ENCODE assay signal across 9 cellular contexts in the genomic region with DNA sequence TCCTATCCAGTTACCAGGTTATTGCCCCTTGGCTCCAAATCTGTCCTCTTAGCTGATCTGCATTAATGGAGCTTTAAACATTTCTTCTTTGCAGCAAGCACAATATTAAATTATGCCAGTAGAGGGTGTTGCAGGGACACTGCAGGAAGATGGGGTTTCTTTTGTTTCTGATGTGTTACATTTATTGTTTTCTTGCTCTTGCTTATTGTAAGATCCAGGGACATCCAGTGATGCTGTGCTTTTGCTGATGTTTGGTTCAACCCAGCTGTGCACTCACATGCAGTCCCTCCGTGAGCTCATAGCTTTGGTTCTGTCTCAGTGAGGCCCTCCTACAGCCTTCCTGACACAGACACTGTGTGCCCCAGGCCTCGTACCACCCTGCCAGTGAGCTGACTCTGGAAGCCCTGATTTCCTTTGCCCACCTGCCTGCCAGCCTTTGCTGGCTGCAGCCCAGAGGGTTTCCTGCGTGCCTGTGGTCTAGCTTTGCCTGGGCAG.
A peak's percentile ranks its signal among the peaks of the same experiment; 100 is the strongest.
DNase-seq lines count a peak whose midpoint lies in the region; ATAC-seq and TF ChIP-seq lines count a peak whose summit lies in the region.
"Had no signal": no experiment of that assay in that cellular context is flagged by ENCODE, and none has a peak within 500 bp of the region (broad histone marks: within the 10 kb centered on the region; RNA-seq: fewer than 3 reads in every experiment).

No MANE protein-coding gene starts in this region.

- peak; percentile 89 for TF ChIP-seq CTCF in IMR-90 (conservative IDR thresholded peaks at IDR 0.05; ENCODE audit: low read depth, low read length)
- peak; percentile 97 for TF ChIP-seq CTCF in OCI-LY7 (conservative IDR thresholded peaks at IDR 0.05; ENCODE audit: low read length)
- TF ChIP-seq CTCF in chondrocyte (IDR thresholded peaks at IDR 0.05), result peak; percentile 89
- TF ChIP-seq CTCF in testis (IDR thresholded peaks at IDR 0.05), result peak; percentile 24 to 48 (median 46)

- H4K5ac ChIP-seq in IMR-90 (ENCODE audit: low read depth, low read length), result no peak overlapping the region

- dilution Hi-C loops in IMR-90 (cut with HindIII; ENCODE audit: low sequenced_read_pairs, unreplicated experiment), result loop anchor here (25.0 kb wide), 1 partner anchor 450 kb away; no protein-coding TSS in a partner anchor

- H3K4me2 ChIP-seq in IMR-90 (ENCODE audit: low read depth, low read length) (no peak overlapping the region), OCI-LY7 (ENCODE audit: low read length) (peak overlapping the region; percentile 51)

- peak overlapping the region; percentile 51 for H3K4ac ChIP-seq in IMR-90 (ENCODE audit: low read depth, low read length)

- peak overlapping the region; percentile 46 for H3K27ac Mint-ChIP-seq in chondrocyte (ENCODE audit: unreplicated experiment)
- H3K27ac Mint-ChIP-seq: activated naive CD8-positive, alpha-beta T cell had no signal

- no peak overlapping the region for H3K4me3 Mint-ChIP-seq in chondrocyte (ENCODE audit: unreplicated experiment)
- H3K4me3 Mint-ChIP-seq: activated naive CD8-positive, alpha-beta T cell had no signal

- H3K4me1 ChIP-seq in IMR-90 (ENCODE audit: control insufficient read depth, insufficient read depth, low read length), result no peaks in the 10 kb centered on the region
- peaks cover 72% of the 10 kb centered on the region for H3K4me1 ChIP-seq in OCI-LY7 (ENCODE audit: insufficient read depth, low read length, poor library complexity, severe bottlenecking)
- no peaks in the 10 kb centered on the region for H3K4me1 ChIP-seq in testis

- no peaks in the 10 kb centered on the region for H3K36me3 Mint-ChIP-seq in chondrocyte (ENCODE audit: low read depth)
- H3K36me3 Mint-ChIP-seq: activated naive CD8-positive, alpha-beta T cell had no signal

- DNase-seq in NCI-H1436 (lab: John Stamatoyannopoulos, UW), result peak; percentile 59
- no peak for DNase-seq in NCI-H1436 treated with DMSO at 0.1 percent for 48 hours (lab: John Stamatoyannopoulos, UW)
- DNase-seq in IMR-90, result peak; percentile 65
- peak; percentile 92 for DNase-seq in OCI-LY7 (ENCODE audit: low spot score)
- no peak for DNase-seq in chondrocyte (ENCODE audit: low spot score)
- DNase-seq in kidney glomerular epithelial cell (lab: John Stamatoyannopoulos, UW), result peak; percentile 61
- DNase-seq in testis, result no peak

- no peaks in the 10 kb centered on the region for H3K9me1 ChIP-seq in IMR-90 (ENCODE audit: insufficient read depth, low read length)

- no peak overlapping the region for H3K18ac ChIP-seq in IMR-90 (ENCODE audit: low read depth, low read length)

- BruUV-seq in IMR-90 (replicated peaks; lab: Mats Ljungman, UMichigan), result no TSS peak
- BruUV-seq in OCI-LY7 (replicated peaks; lab: Mats Ljungman, UMichigan), result no TSS peak

- H2AK9ac ChIP-seq in IMR-90 (replicated peaks; ENCODE audit: low read depth, low read length, poor library complexity), result peak overlapping the region; percentile 71

- H3K56ac ChIP-seq in IMR-90 (ENCODE audit: extremely low read depth, insufficient read depth, low read length), result no peak overlapping the region

- H3K79me2 ChIP-seq in OCI-LY7 (ENCODE audit: insufficient read depth, low read depth, low read length), result peaks cover 5% of the 10 kb centered on the region; the same call in 1 of the 2 replicates

- H3K9me2 ChIP-seq in OCI-LY7 (ENCODE audit: insufficient read depth, low read length), result no peaks in the 10 kb centered on the region

- no peak overlapping the region for H2BK15ac ChIP-seq in IMR-90 (ENCODE audit: low read depth, low read length)

- peaks cover 4% of the 10 kb centered on the region for H4K20me1 ChIP-seq in IMR-90 (ENCODE audit: insufficient read depth, low read length)
- no peaks in the 10 kb centered on the region for H4K20me1 ChIP-seq in OCI-LY7 (ENCODE audit: insufficient read depth, low read length)

- H3K27ac ChIP-seq in IMR-90 (ENCODE audit: insufficient read depth, low read length) (no peak overlapping the region), OCI-LY7 (ENCODE audit: low read depth, low read length, poor library complexity, severe bottlenecking) (peak overlapping the region; percentile 82), testis (no peak overlapping the region)

- CTCF ChIA-PET in IMR-90 (lab: Yijun Ruan, JAX), result interaction anchor here (0.6 to 2.3 kb wide), 30 partner anchors 9 to 488 kb away, joined by 3 to 44 read pairs (median 4); no protein-coding TSS in a partner anchor
- CTCF ChIA-PET in OCI-LY7 (lab: Charles Lee; ENCODE audit: unreplicated experiment), result interaction anchor here (0.6 to 2.2 kb wide), 9 partner anchors 10 to 484 kb away, joined by 3 to 20 read pairs (median 4); no protein-coding TSS in a partner anchor

- peak overlapping the region; percentile 75 for H2AFZ ChIP-seq in IMR-90 (replicated peaks; ENCODE audit: low read length, poor library complexity)
- peak overlapping the region; percentile 24; the same call in 1 of the 2 replicates for H2AFZ ChIP-seq in OCI-LY7 (ENCODE audit: low read length)

- POLR2A ChIA-PET in IMR-90 (lab: Charles Lee; ENCODE audit: unreplicated experiment), result interaction anchor here (0.5 kb wide), 1 partner anchor 463 kb away, joined by 4 read pairs; no protein-coding TSS in a partner anchor
- POLR2A ChIA-PET in OCI-LY7 (lab: Charles Lee), result interaction anchor here (0.6 to 2.8 kb wide), 23 partner anchors 9 to 738 kb away, joined by 3 to 27 read pairs (median 4); no protein-coding TSS in a partner anchor

- TF ChIP-seq RAD21 in IMR-90 (IDR thresholded peaks at IDR 0.05; ENCODE audit: low read length), result peak; percentile 89

- H3K9me3 Mint-ChIP-seq in chondrocyte (ENCODE audit: low read depth), result no peaks in the 10 kb centered on the region

- 0 out of 4 replicates have a peak, but pooled peaks cover 0 to 3% of the 10 kb centered on the region in 2 experiments for H3K79me1 ChIP-seq in IMR-90 (ENCODE audit: low read depth in 1 of 2, low read length in 2 of 2)

- intact Hi-C loops in IMR-90 (cut with micrococcal nuclease) (loop anchor here (1.0 to 10.0 kb wide), 4 partner anchors 464 to 722 kb away; no protein-coding TSS in a partner anchor), OCI-LY7 (cut with micrococcal nuclease; ENCODE audit: unreplicated experiment) (loop anchor here (1.0 to 5.0 kb wide), 5 partner anchors 170 to 735 kb away; a partner anchor contains a TSS), testis (cut with DNase I; ENCODE audit: low total_unique reads) (loop anchor here (10.0 kb wide), 1 partner anchor 462 kb away; no protein-coding TSS in a partner anchor)

- in situ Hi-C loops in IMR-90 (cut with MboI; ENCODE audit: low sequenced_read_pairs), result loop anchor here (5.0 to 25.0 kb wide), 2 partner anchors 470 to 725 kb away; a partner anchor contains a TSS

- no peak overlapping the region for H4K91ac ChIP-seq in IMR-90 (ENCODE audit: insufficient read depth, low read depth, low read length)

- no peak overlapping the region for H3K23ac ChIP-seq in IMR-90 (ENCODE audit: low read depth, low read length)

- no peak overlapping the region for H3K4me3 ChIP-seq in IMR-90 (ENCODE audit: insufficient read depth, low read depth, low read length)
- H3K4me3 ChIP-seq in OCI-LY7 (ENCODE audit: low read depth, low read length, poor library complexity, severe bottlenecking), result peak overlapping the region; percentile 20
- no peak overlapping the region for H3K4me3 ChIP-seq in testis

- H3K36me3 ChIP-seq in IMR-90 (ENCODE audit: control insufficient read depth, insufficient read depth, low read length), result no peaks in the 10 kb centered on the region
- peaks cover 9% of the 10 kb centered on the region for H3K36me3 ChIP-seq in OCI-LY7 (ENCODE audit: insufficient read depth, low read length)
- no peaks in the 10 kb centered on the region for H3K36me3 ChIP-seq in testis (ENCODE audit: low read depth, missing control alignments)

- H2AK5ac ChIP-seq in IMR-90 (ENCODE audit: low read depth, low read length), result no peak overlapping the region; the same call in 1 of the 2 replicates

- WGBS in IMR-90 (ENCODE audit: extremely low coverage in 2 of 2, insufficient read length in 1 of 2), 2 experiments, result 100% methylated on average over 1 of the region's 3 CpGs; no CpG with 5 or more reads in 1 of the 2 experiments
- WGBS in testis, 2 donors, result 62% methylated on average over 3 of the region's 3 CpGs

- no peak overlapping the region for H2BK120ac ChIP-seq in IMR-90 (ENCODE audit: low read depth, low read length)

- H3K14ac ChIP-seq in IMR-90 (replicated peaks; ENCODE audit: low read depth, low read length), result no peak overlapping the region

- H4K8ac ChIP-seq in IMR-90 (ENCODE audit: low read depth in 2 of 2, low read length in 2 of 2), result peak overlapping the region in 1 of 2 experiments; percentile 56; a peak in 1 of 4 replicates

- TF ChIP-seq POLR2A in IMR-90 (IDR thresholded peaks at IDR 0.05; ENCODE audit: low read depth, low read length) (no peak), testis (IDR thresholded peaks at IDR 0.05) (no peak)

- H2BK20ac ChIP-seq in IMR-90 (ENCODE audit: low read depth, low read length), result no peak overlapping the region

- H3K9me3 ChIP-seq in IMR-90 (ENCODE audit: control insufficient read depth, insufficient read depth, low read length) (no peaks in the 10 kb centered on the region), OCI-LY7 (ENCODE audit: low read length) (no peaks in the 10 kb centered on the region), testis (no peaks in the 10 kb centered on the region)

- H3K4me1 Mint-ChIP-seq in chondrocyte (ENCODE audit: low read depth), result peaks cover 4% of the 10 kb centered on the region

- no peaks in the 10 kb centered on the region for H3K27me3 Mint-ChIP-seq in chondrocyte (ENCODE audit: low read depth)
- H3K27me3 Mint-ChIP-seq: activated naive CD8-positive, alpha-beta T cell had no signal

- H3K27me3 ChIP-seq in IMR-90 (ENCODE audit: control insufficient read depth, insufficient read depth, low read length) (no peaks in the 10 kb centered on the region), testis (no peaks in the 10 kb centered on the region)

- peak; percentile 83 for ATAC-seq in IMR-90 (ENCODE audit: low read depth)
- no peak for ATAC-seq in HG03095 (IDR thresholded peaks at IDR 0.05; ENCODE audit: unreplicated experiment)

- H3K9ac ChIP-seq in IMR-90 (ENCODE audit: low read depth, low read length), result no peak overlapping the region

- no peak overlapping the region for H2BK5ac ChIP-seq in IMR-90 (ENCODE audit: low read depth, low read length, poor library complexity, severe bottlenecking)

TF ChIP-seq in IMR-90, 13 proteins besides CTCF, POLR2A, EP300 and RAD21:
- TF ChIP-seq, protein P1, sequence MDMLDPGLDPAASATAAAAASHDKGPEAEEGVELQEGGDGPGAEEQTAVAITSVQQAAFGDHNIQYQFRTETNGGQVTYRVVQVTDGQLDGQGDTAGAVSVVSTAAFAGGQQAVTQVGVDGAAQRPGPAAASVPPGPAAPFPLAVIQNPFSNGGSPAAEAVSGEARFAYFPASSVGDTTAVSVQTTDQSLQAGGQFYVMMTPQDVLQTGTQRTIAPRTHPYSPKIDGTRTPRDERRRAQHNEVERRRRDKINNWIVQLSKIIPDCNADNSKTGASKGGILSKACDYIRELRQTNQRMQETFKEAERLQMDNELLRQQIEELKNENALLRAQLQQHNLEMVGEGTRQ (IDR thresholded peaks at IDR 0.05; ENCODE audit: low read depth, low read length), result no peak
- peak; percentile 77 for TF ChIP-seq SMC3 (IDR thresholded peaks at IDR 0.05; ENCODE audit: low read depth, low read length)
- TF ChIP-seq RCOR1 (IDR thresholded peaks at IDR 0.05; ENCODE audit: insufficient replicate concordance, low read length), result no peak

Comparison
In these comparisons a context has a peak if more than half of its experiments do, and no peak if none do; other contexts are left out.
1. DNase-seq: peak in NCI-H1436 (single experiment), IMR-90 (single experiment), OCI-LY7 (single experiment) and kidney glomerular epithelial cell (single experiment); none in NCI-H1436 treated with DMSO at 0.1 percent for 48 hours (single experiment), chondrocyte (single experiment) and testis (single experiment).
2. CTCF ChIP-seq: peak in every context shown above with its lines; median percentile 97 in OCI-LY7; 89 in IMR-90; 89 in chondrocyte; 46 in testis.